8 cellular contexts compared by ENCODE assay signal in genomic region chr12:84508325-84508861, GRCh38.
DNase-seq lines count a peak whose midpoint lies in the region; ATAC-seq and TF ChIP-seq lines count a peak whose summit lies in the region.

No MANE protein-coding gene starts in this region.

- H3K27ac ChIP-seq in HEK293 (ENCODE audit: extremely low read depth, low read depth, low read length): no peak overlapping the region
- peak overlapping the region; percentile 19 for H3K27ac ChIP-seq in brain microvascular endothelial cell
- no peak overlapping the region for H3K27ac ChIP-seq in neural progenitor cell

- H2AFZ ChIP-seq in neural progenitor cell (replicated peaks): peak overlapping the region; percentile 69

- H3K27me3 ChIP-seq in brain microvascular endothelial cell (replicated peaks): no peaks in the 10 kb centered on the region
- H3K27me3 ChIP-seq in neural progenitor cell: no peaks in the 10 kb centered on the region

- peaks cover 5% of the 10 kb centered on the region for H3K4me1 Mint-ChIP-seq in neural progenitor cell

- no peaks in the 10 kb centered on the region for H3K36me3 Mint-ChIP-seq in neural progenitor cell

- no peak overlapping the region for H3K4me2 ChIP-seq in neural progenitor cell

- CTCF ChIA-PET in HEK293 (lab: Yijun Ruan, JAX): interaction anchor here (0.5 to 0.7 kb wide), 4 partner anchors 150 to 1167 kb away, joined by 3 to 5 read pairs (median 4); no protein-coding TSS in a partner anchor

- no peak overlapping the region for H3K4me3 Mint-ChIP-seq in neural progenitor cell

- H3K79me2 ChIP-seq in neural progenitor cell (ENCODE audit: low read depth): no peaks in the 10 kb centered on the region

- POLR2A ChIA-PET in HEK293 (lab: Yijun Ruan, JAX): no interaction called here

- in situ Hi-C loops in brain microvascular endothelial cell (cut with HindIII; ENCODE audit: low pct_ligation_motif_present, low sequenced_read_pairs): no loop called here

- no peaks in the 10 kb centered on the region for H3K9me3 Mint-ChIP-seq in neural progenitor cell

- H3K4me1 ChIP-seq in HEK293 (ENCODE audit: control insufficient read depth, insufficient read depth, low read length) (no peaks in the 10 kb centered on the region), neural progenitor cell (no peaks in the 10 kb centered on the region)

- no peak overlapping the region for H3K27ac Mint-ChIP-seq in neural progenitor cell

- no peaks in the 10 kb centered on the region for H4K20me1 ChIP-seq in neural progenitor cell (ENCODE audit: low read depth)

- H3K4me3 ChIP-seq in HEK293 (ENCODE audit: low read depth, low read length): no peak overlapping the region
- H3K4me3 ChIP-seq in brain microvascular endothelial cell (ENCODE audit: low read depth, low read length): no peak overlapping the region
- H3K4me3 ChIP-seq in neural progenitor cell: no peak overlapping the region

- H3K9ac ChIP-seq in neural progenitor cell: no peak overlapping the region

- no peak for ATAC-seq in HG03025 (IDR thresholded peaks at IDR 0.05; ENCODE audit: low FRiP score, unreplicated experiment)

- peaks cover 3% of the 10 kb centered on the region for H3K27me3 Mint-ChIP-seq in neural progenitor cell (ENCODE audit: insufficient read depth, low read depth)

- no peaks in the 10 kb centered on the region for H3K36me3 ChIP-seq in HEK293 (ENCODE audit: control insufficient read depth in 2 of 2, insufficient read depth in 1 of 2, low read length in 2 of 2)
- H3K36me3 ChIP-seq in brain microvascular endothelial cell (replicated peaks): no peaks in the 10 kb centered on the region
- H3K36me3 ChIP-seq in neural progenitor cell: no peaks in the 10 kb centered on the region

- TF ChIP-seq CTCF in HEK293 (tag by site-specific recombination; IDR thresholded peaks at IDR 0.05): peak; percentile 34; the same call in 1 of the 2 replicates
- peak; percentile 80 for TF ChIP-seq CTCF in brain microvascular endothelial cell (IDR thresholded peaks at IDR 0.05; ENCODE audit: low read depth, low read length, missing control alignments)
- peak; percentile 36 for TF ChIP-seq CTCF in neural progenitor cell (IDR thresholded peaks at IDR 0.05)

- no peaks in the 10 kb centered on the region for H3F3A ChIP-seq in neural progenitor cell (ENCODE audit: low read depth)

- DNase-seq in GM04503 (ENCODE audit: low read depth) (peak; percentile 55), MV-4-11 (lab: John Stamatoyannopoulos, UW) (peak; percentile 58), brain microvascular endothelial cell (peak; percentile 87), neural progenitor cell (ENCODE audit: low spot score) (peak; percentile 8), HuH-7 (ENCODE audit: low spot score) (no peak)
- DNase-seq in activated effector memory CD4-positive, alpha-beta T cell treated with Interleukin-2 at 50 U/mL for 16 hours: no peak

- no peaks in the 10 kb centered on the region for H3K9me3 ChIP-seq in HEK293 (ENCODE audit: control insufficient read depth, insufficient read depth, low read depth, low read length)
- H3K9me3 ChIP-seq in neural progenitor cell (ENCODE audit: low read depth): no peaks in the 10 kb centered on the region

TF ChIP-seq in HEK293, 187 proteins besides CTCF, POLR2A, EP300 and RAD21 (continues in another document):
- TF ChIP-seq ZNF580 (tag by site-specific recombination; IDR thresholded peaks at IDR 0.05): peak; percentile 70; the same call in 1 of the 2 replicates
- no peak for TF ChIP-seq ZBTB8A (tag by site-specific recombination; IDR thresholded peaks at IDR 0.05)
- no peak for TF ChIP-seq IKZF3 (tag by site-specific recombination; IDR thresholded peaks at IDR 0.05)
- TF ChIP-seq OVOL3 (tag by site-specific recombination; IDR thresholded peaks at IDR 0.05): no peak
- TF ChIP-seq PRDM10 (tag by site-specific recombination; IDR thresholded peaks at IDR 0.05): 0 out of 2 replicates have a peak, but pooled peaks have one; percentile 28
- TF ChIP-seq ZBTB17 (tag by site-specific recombination; IDR thresholded peaks at IDR 0.05): peak; percentile 55
- no peak for TF ChIP-seq ZSCAN23 (tag by site-specific recombination; IDR thresholded peaks at IDR 0.05)
- TF ChIP-seq ZNF654 (tag by site-specific recombination; IDR thresholded peaks at IDR 0.05; ENCODE audit: low read depth): peak; percentile 42; the same call in 1 of the 2 replicates
- TF ChIP-seq ZBTB11 (tag by site-specific recombination; conservative IDR thresholded peaks at IDR 0.05; ENCODE audit: low read depth): peak; percentile 55
- TF ChIP-seq ZNF398 (tag by site-specific recombination; IDR thresholded peaks at IDR 0.05): no peak
- TF ChIP-seq ZNF184 (tag by site-specific recombination; IDR thresholded peaks at IDR 0.05): no peak
- no peak for TF ChIP-seq ZNF555 (tag by site-specific recombination; conservative IDR thresholded peaks at IDR 0.05)
- TF ChIP-seq ZNF311 (tag by site-specific recombination; IDR thresholded peaks at IDR 0.05; ENCODE audit: borderline replicate concordance): no peak
- TF ChIP-seq ZNF335 (tag by site-specific recombination; conservative IDR thresholded peaks at IDR 0.05): peak; percentile 75

Comparison
In these comparisons a context has a peak if more than half of its experiments do, and no peak if none do; other contexts are left out.
1. DNase-seq: peak in GM04503 (single experiment), MV-4-11 (single experiment), brain microvascular endothelial cell (single experiment) and neural progenitor cell (single experiment); none in HuH-7 (single experiment) and activated effector memory CD4-positive, alpha-beta T cell treated with Interleukin-2 at 50 U/mL for 16 hours (single experiment).
2. Peak in every context shown above with its lines, with median percentiles within 50 percentile points of each other: CTCF ChIP-seq.